Comparison of ENCODE assay signal across 8 cellular contexts in genomic region chr5:180496806-180497205, GRCh38. TPM values are rescaled to one million over a fixed set of nuclear protein-coding genes. Genes with fewer than 3 reads are reported as not detected.
DNase-seq lines count a peak whose midpoint lies in the region; ATAC-seq and TF ChIP-seq lines count a peak whose summit lies in the region.
"Not testable (repeated sequence)": the region's sequence is repeated elsewhere in the genome, so short reads cannot be mapped to it uniquely, and the experiment has no call there.

No MANE protein-coding gene starts in this region.

- not testable (repeated sequence) for TF ChIP-seq POLR2A in HCT116 (IDR thresholded peaks at IDR 0.05; ENCODE audit: borderline replicate concordance, extremely low read depth, insufficient read depth, insufficient read length)

- H3K4me3 Mint-ChIP-seq in MCF 10A (ENCODE audit: unreplicated experiment) (peak overlapping the region; percentile 80), natural killer cell (peak overlapping the region; percentile 53), progenitor cell of endocrine pancreas (ENCODE audit: low read depth) (peak overlapping the region; percentile 70)

- H3K9me3 Mint-ChIP-seq in MCF 10A (ENCODE audit: unreplicated experiment); natural killer cell; progenitor cell of endocrine pancreas (ENCODE audit: low read depth): not testable (repeated sequence)

- H3K27me3 ChIP-seq in BLaER1 treated with 17β-estradiol and CSF1 and Interleukin-3, amounts not matched to agents 10 nM and 100 nM; HCT116 (ENCODE audit: insufficient read depth, low read length); PC-3 (ENCODE audit: low read length); foreskin keratinocyte: not testable (repeated sequence)

- peak overlapping the region in 5 of 11 experiments; percentile 91 to 99 (median 98); a peak in 6 of 22 replicates for H3K9ac ChIP-seq in BLaER1 treated with 17β-estradiol and CSF1 and Interleukin-3, amounts not matched to agents 10 nM and 100 nM
- H3K9ac ChIP-seq in HCT116 (ENCODE audit: low read length), result peak overlapping the region; percentile 15
- not testable (repeated sequence) for H3K9ac ChIP-seq in PC-3 (ENCODE audit: low read length)

- H2AFZ ChIP-seq in HCT116 (ENCODE audit: low read depth, low read length, poor library complexity, severe bottlenecking); PC-3 (ENCODE audit: low read length): not testable (repeated sequence)

- H3K9me3 ChIP-seq in BLaER1 treated with 17β-estradiol and CSF1 and Interleukin-3, amounts not matched to agents 10 nM and 100 nM (replicated peaks in 1 of 11); HCT116 (ENCODE audit: control insufficient read depth in 1 of 2, insufficient read depth in 1 of 2, low read depth in 1 of 2, low read length in 2 of 2); PC-3 (ENCODE audit: low read length): not testable (repeated sequence)

- not testable (repeated sequence) for BruUV-seq in HCT116 (replicated peaks; lab: Mats Ljungman, UMichigan); PC-3 (replicated peaks; lab: Mats Ljungman, UMichigan); MCF 10A (replicated peaks; lab: Mats Ljungman, UMichigan)

- H3K4me1 Mint-ChIP-seq in MCF 10A (ENCODE audit: insufficient read depth, unreplicated experiment), result peaks cover 41% of the 10 kb centered on the region
- peaks cover 39 to 48% of the 10 kb centered on the region in 2 donors for H3K4me1 Mint-ChIP-seq in natural killer cell
- peaks cover 20% of the 10 kb centered on the region for H3K4me1 Mint-ChIP-seq in progenitor cell of endocrine pancreas (ENCODE audit: low read depth)

- not testable (repeated sequence) for H3F3A ChIP-seq in PC-3 (ENCODE audit: low read length, unreplicated experiment)

- POLR2A ChIA-PET in HCT116 (lab: Charles Lee); PC-3 (lab: Charles Lee; ENCODE audit: unreplicated experiment): not testable (repeated sequence)
- POLR2A ChIA-PET in MCF 10A (lab: Yijun Ruan, JAX), result interaction anchor here (1.3 to 3.0 kb wide), 2 partner anchors 22 to 163 kb away, joined by 3 to 18 read pairs; no protein-coding TSS in a partner anchor

- TF ChIP-seq RAD21 in HCT116 (IDR thresholded peaks at IDR 0.05; ENCODE audit: low read depth), result not testable (repeated sequence)

- H3K27ac Mint-ChIP-seq in MCF 10A (ENCODE audit: low read depth, unreplicated experiment), result peak overlapping the region; percentile 95
- not testable (repeated sequence) for H3K27ac Mint-ChIP-seq in natural killer cell, progenitor cell of endocrine pancreas

- not testable (repeated sequence) for H3K27me3 Mint-ChIP-seq in MCF 10A (ENCODE audit: insufficient read depth, unreplicated experiment); natural killer cell (ENCODE audit: low read depth in 2 of 2); progenitor cell of endocrine pancreas

- peaks cover 20 to 49% (median 38%) of the 10 kb centered on the region in 10 experiments for H3K4me1 ChIP-seq in BLaER1 treated with 17β-estradiol and CSF1 and Interleukin-3, amounts not matched to agents 10 nM and 100 nM
- H3K4me1 ChIP-seq in HCT116 (ENCODE audit: control insufficient read depth in 1 of 2, insufficient read depth in 2 of 2, low read length in 2 of 2) (peaks cover 32 to 55% of the 10 kb centered on the region in 2 experiments), PC-3 (ENCODE audit: insufficient read depth, low read length) (peaks cover 22% of the 10 kb centered on the region)
- not testable (repeated sequence) for H3K4me1 ChIP-seq in foreskin keratinocyte

- RAD21 ChIA-PET in HCT116 (lab: Charles Lee; ENCODE audit: low non-redundant PET in 1 of 2, low total read pairs in 2 of 2, uncharacterized antibody in 2 of 2, unreplicated experiment in 2 of 2), result not testable (repeated sequence)

- intact Hi-C loops in HCT116 (cut with micrococcal nuclease); MCF 10A (cut with micrococcal nuclease); natural killer cell (cut with micrococcal nuclease): not testable (repeated sequence)
- intact Hi-C loops in PC-3 (cut with micrococcal nuclease), result loop anchor here (10.0 kb wide), 1 partner anchor 108 kb away; no protein-coding TSS in a partner anchor

- not testable (repeated sequence) for H3K9me2 ChIP-seq in HCT116 (ENCODE audit: insufficient read depth); PC-3 (replicated peaks; ENCODE audit: low read length)

- CTCF ChIA-PET in HCT116 (lab: Charles Lee); PC-3 (lab: Charles Lee): not testable (repeated sequence)
- CTCF ChIA-PET in MCF 10A (lab: Yijun Ruan, JAX), result interaction anchor here (0.9 to 1.4 kb wide), 4 partner anchors 25 to 181 kb away, joined by 3 to 5 read pairs (median 3); no protein-coding TSS in a partner anchor

- H3K36me3 ChIP-seq in BLaER1 treated with 17β-estradiol and CSF1 and Interleukin-3, amounts not matched to agents 10 nM and 100 nM, result peaks cover 6 to 64% (median 57%) of the 10 kb centered on the region in 11 experiments
- H3K36me3 ChIP-seq in HCT116 (ENCODE audit: control insufficient read depth in 1 of 2, insufficient read depth in 2 of 2, low read length in 2 of 2); PC-3 (ENCODE audit: low read depth, low read length): not testable (repeated sequence)

- ATAC-seq in HCT116, PC-3, foreskin keratinocyte, natural killer cell: not testable (repeated sequence)

- TF ChIP-seq CTCF in HCT116 (IDR thresholded peaks at IDR 0.05 in 2 of 3, conservative IDR thresholded peaks at IDR 0.05 in 1 of 3; ENCODE audit: borderline replicate concordance in 1 of 3, insufficient read depth in 1 of 3, low read depth in 2 of 3, low read length in 2 of 3); PC-3 (conservative IDR thresholded peaks at IDR 0.05; ENCODE audit: low read depth, low read length); VCaP (conservative IDR thresholded peaks at IDR 0.05); MCF 10A (IDR thresholded peaks at IDR 0.05; ENCODE audit: unreplicated experiment); foreskin keratinocyte (conservative IDR thresholded peaks at IDR 0.05); natural killer cell (IDR thresholded peaks at IDR 0.05); progenitor cell of endocrine pancreas (IDR thresholded peaks at IDR 0.05; ENCODE audit: unreplicated experiment): not testable (repeated sequence)

- peaks cover 22% of the 10 kb centered on the region for H3K36me3 Mint-ChIP-seq in MCF 10A (ENCODE audit: insufficient read depth, unreplicated experiment)
- H3K36me3 Mint-ChIP-seq in natural killer cell; progenitor cell of endocrine pancreas (ENCODE audit: insufficient read depth): not testable (repeated sequence)

- H3K27ac ChIP-seq in BLaER1 treated with 17β-estradiol and CSF1 and Interleukin-3, amounts not matched to agents 10 nM and 100 nM; PC-3 (ENCODE audit: low read length): not testable (repeated sequence)
- H3K27ac ChIP-seq in HCT116 (ENCODE audit: low read depth, low read length) (peak overlapping the region; percentile 5; the same call in 1 of the 2 replicates), VCaP (peak overlapping the region; percentile 99; the same call in 1 of the 2 replicates), foreskin keratinocyte (peak overlapping the region; percentile 86)

- H3K4me3 ChIP-seq in BLaER1 treated with 17β-estradiol and CSF1 and Interleukin-3, amounts not matched to agents 10 nM and 100 nM, result 0 out of 20 replicates have a peak overlapping the region, but pooled peaks of 1 of the 10 experiments have one; percentile 99
- peak overlapping the region; percentile 9 to 79; a peak in 3 of 4 replicates for H3K4me3 ChIP-seq in HCT116 (replicated peaks in 1 of 2; ENCODE audit: low read depth in 1 of 2, low read length in 2 of 2)
- 0 out of 2 replicates have a peak overlapping the region, but pooled peaks have one; percentile 87 for H3K4me3 ChIP-seq in PC-3 (ENCODE audit: low read length)

- H3K4me2 ChIP-seq in BLaER1 treated with 17β-estradiol and CSF1 and Interleukin-3, amounts not matched to agents 10 nM and 100 nM, result peak overlapping the region in 10 of 11 experiments; percentile 82 to 97 (median 94); a peak in 15 of 22 replicates
- H3K4me2 ChIP-seq in HCT116 (ENCODE audit: low read length), result peak overlapping the region; percentile 73
- H3K4me2 ChIP-seq in PC-3 (ENCODE audit: low read length), result 0 out of 2 replicates have a peak overlapping the region, but pooled peaks have one; percentile 98

- peaks cover 67 to 75% (median 73%) of the 10 kb centered on the region in 11 experiments for H4K20me1 ChIP-seq in BLaER1 treated with 17β-estradiol and CSF1 and Interleukin-3, amounts not matched to agents 10 nM and 100 nM
- not testable (repeated sequence) for H4K20me1 ChIP-seq in HCT116 (ENCODE audit: insufficient read depth)
- H4K20me1 ChIP-seq in PC-3 (ENCODE audit: low read length), result peaks cover 28% of the 10 kb centered on the region; the same call in 1 of the 2 replicates

- not testable (repeated sequence) for DNase-seq in HCT116 (ENCODE audit: low read depth, low spot score); PC-3; natural killer cell; progenitor cell of endocrine pancreas (ENCODE audit: low spot score, unreplicated experiment)
- DNase-seq in MCF 10A (ENCODE audit: unreplicated experiment) (peak; percentile 46), foreskin keratinocyte (peak in 1 of 2 donors; percentile 53)

- H3K79me2 ChIP-seq in HCT116 (ENCODE audit: insufficient read depth, low read length) (peaks cover 75% of the 10 kb centered on the region), PC-3 (ENCODE audit: low read length) (peaks cover 75% of the 10 kb centered on the region)

TF ChIP-seq in HCT116, 20 proteins besides CTCF, POLR2A, EP300 and RAD21:
- TF ChIP-seq CEBPB (IDR thresholded peaks at IDR 0.05; ENCODE audit: low read depth), result 0 out of 2 replicates have a peak, but pooled peaks have one; percentile 31
- peak; percentile 42; the same call in 1 of the 2 replicates for TF ChIP-seq FOSL1 (IDR thresholded peaks at IDR 0.05; ENCODE audit: low read depth)

RNA-seq across cellular contexts. Expression of gene CNOT6, which starts 2.6 kb away (rescaled TPM):
- 59.1 TPM for total RNA-seq in HCT116 (2021; ENCODE audit: unreplicated experiment)
- 12.2 and 15.2 TPM in 2 replicates for polyA plus RNA-seq in HCT116 (2012)
- 10.6 and 12.6 TPM in 2 replicates for total RNA-seq in PC-3 (2014; rRNA removed)
- total RNA-seq in MCF 10A (2022), result 67.0 and 73.1 TPM in 2 replicates
- total RNA-seq in foreskin keratinocyte, result 31.8 and 38.2 TPM in 2 replicates
- 9.1 and 9.2 TPM in 2 replicates for polyA plus RNA-seq in foreskin keratinocyte
- 10 to 100 TPM; 20.9 to 32.4 (median 26.1) TPM for total RNA-seq in natural killer cell
- 68.3 and 70.4 TPM in 2 replicates for total RNA-seq in progenitor cell of endocrine pancreas
